1 cellular context compared by ENCODE assay signal in the genomic region with DNA sequence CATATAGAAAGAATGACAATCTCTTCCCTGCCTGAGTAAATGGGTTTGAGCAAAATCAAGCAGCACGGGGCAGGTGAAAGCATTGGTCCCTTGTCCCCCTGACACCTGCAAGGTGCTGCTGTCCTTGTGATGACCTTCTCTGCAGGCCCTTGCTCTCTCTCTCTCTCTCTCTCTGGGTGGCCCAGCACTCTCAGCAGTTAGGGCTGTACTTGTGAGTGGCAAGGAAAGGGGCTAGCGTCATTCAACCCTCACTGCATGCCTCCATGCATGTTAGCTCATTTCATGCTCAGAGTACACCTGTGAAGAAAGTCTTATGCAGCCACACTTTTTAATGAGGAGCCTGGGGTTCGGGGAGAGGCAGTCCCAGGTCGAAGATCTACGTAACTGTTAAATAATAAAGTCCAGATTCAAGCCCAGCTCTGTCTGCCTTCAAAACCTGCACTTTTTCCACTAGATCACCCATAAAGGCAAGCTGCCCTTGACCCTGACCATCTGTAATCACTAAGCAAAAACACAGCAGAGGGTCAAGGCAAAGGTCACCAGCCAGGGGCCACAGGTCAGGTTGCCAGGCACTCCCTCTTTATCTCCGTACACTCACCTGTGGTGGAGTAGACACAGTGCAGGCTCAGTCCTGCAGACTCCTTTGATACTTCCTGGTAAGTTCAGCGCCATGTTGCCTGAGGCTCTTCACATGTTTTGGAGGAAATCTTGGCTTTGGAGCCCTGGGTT.
TF ChIP-seq lines count a peak whose summit lies in the region.

No MANE protein-coding gene starts in this region.

TF ChIP-seq in HepG2, 621 proteins besides CTCF, POLR2A, EP300 and RAD21 (continued from another document and continues in another):
- TF ChIP-seq, protein P1, sequence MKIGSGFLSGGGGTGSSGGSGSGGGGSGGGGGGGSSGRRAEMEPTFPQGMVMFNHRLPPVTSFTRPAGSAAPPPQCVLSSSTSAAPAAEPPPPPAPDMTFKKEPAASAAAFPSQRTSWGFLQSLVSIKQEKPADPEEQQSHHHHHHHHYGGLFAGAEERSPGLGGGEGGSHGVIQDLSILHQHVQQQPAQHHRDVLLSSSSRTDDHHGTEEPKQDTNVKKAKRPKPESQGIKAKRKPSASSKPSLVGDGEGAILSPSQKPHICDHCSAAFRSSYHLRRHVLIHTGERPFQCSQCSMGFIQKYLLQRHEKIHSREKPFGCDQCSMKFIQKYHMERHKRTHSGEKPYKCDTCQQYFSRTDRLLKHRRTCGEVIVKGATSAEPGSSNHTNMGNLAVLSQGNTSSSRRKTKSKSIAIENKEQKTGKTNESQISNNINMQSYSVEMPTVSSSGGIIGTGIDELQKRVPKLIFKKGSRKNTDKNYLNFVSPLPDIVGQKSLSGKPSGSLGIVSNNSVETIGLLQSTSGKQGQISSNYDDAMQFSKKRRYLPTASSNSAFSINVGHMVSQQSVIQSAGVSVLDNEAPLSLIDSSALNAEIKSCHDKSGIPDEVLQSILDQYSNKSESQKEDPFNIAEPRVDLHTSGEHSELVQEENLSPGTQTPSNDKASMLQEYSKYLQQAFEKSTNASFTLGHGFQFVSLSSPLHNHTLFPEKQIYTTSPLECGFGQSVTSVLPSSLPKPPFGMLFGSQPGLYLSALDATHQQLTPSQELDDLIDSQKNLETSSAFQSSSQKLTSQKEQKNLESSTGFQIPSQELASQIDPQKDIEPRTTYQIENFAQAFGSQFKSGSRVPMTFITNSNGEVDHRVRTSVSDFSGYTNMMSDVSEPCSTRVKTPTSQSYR (CRISPR knock-in tag; IDR thresholded peaks at IDR 0.05; ENCODE audit: borderline replicate concordance), result no peak; the same call in 1 of the 2 replicates
- TF ChIP-seq ZNF672 (CRISPR knock-in tag; IDR thresholded peaks at IDR 0.05) (no peak), MEIS2 (CRISPR knock-in tag; IDR thresholded peaks at IDR 0.05) (0 out of 2 replicates have a peak, but pooled peaks have one; percentile 38), ZNF329 (CRISPR knock-in tag; IDR thresholded peaks at IDR 0.05; ENCODE audit: low read depth) (no peak), RFX3 (CRISPR knock-in tag; IDR thresholded peaks at IDR 0.05) (no peak), WIZ (CRISPR knock-in tag; IDR thresholded peaks at IDR 0.05) (no peak), ZNF549 (CRISPR knock-in tag; IDR thresholded peaks at IDR 0.05) (no peak), NR2F1 (CRISPR knock-in tag; IDR thresholded peaks at IDR 0.05) (peak; percentile 92 to 98), ZNF780A (CRISPR knock-in tag; IDR thresholded peaks at IDR 0.05) (no peak), POLR2G (IDR thresholded peaks at IDR 0.05; ENCODE audit: low read depth, low read length) (no peak), ZC3H13 (CRISPR knock-in tag; IDR thresholded peaks at IDR 0.05) (no peak), CHCHD3 (CRISPR knock-in tag; IDR thresholded peaks at IDR 0.05) (no peak), PAWR (CRISPR knock-in tag; IDR thresholded peaks at IDR 0.05; ENCODE audit: borderline replicate concordance) (no peak), TCF7 (IDR thresholded peaks at IDR 0.05; ENCODE audit: low read depth) (peak; percentile 49; the same call in 1 of the 2 replicates), RBM39 (IDR thresholded peaks at IDR 0.05; ENCODE audit: low read depth, low read length, poor library complexity, severe bottlenecking) (no peak), TBX3 (IDR thresholded peaks at IDR 0.05; ENCODE audit: borderline replicate concordance) (no peak), CBX1 (IDR thresholded peaks at IDR 0.05; ENCODE audit: low read depth) (no peak), NFE2L1 (CRISPR knock-in tag; IDR thresholded peaks at IDR 0.05; ENCODE audit: borderline replicate concordance) (no peak), HMG20B (CRISPR knock-in tag; conservative IDR thresholded peaks at IDR 0.05) (0 out of 2 replicates have a peak, but pooled peaks have one; percentile 25), CEBPB (IDR thresholded peaks at IDR 0.05; ENCODE audit: borderline replicate concordance, low read depth, low read length) (no peak), HNRNPLL (IDR thresholded peaks at IDR 0.05; ENCODE audit: low read depth, low read length, poor library complexity, severe bottlenecking) (no peak), MYC (CRISPR knock-in tag; IDR thresholded peaks at IDR 0.05; ENCODE audit: borderline replicate concordance) (peak; percentile 23; the same call in 1 of the 2 replicates), KLF16 (CRISPR knock-in tag; IDR thresholded peaks at IDR 0.05) (no peak), RBM22 (optimal IDR thresholded peaks at IDR 0.05; ENCODE audit: low read length) (no peak)
- TF ChIP-seq, protein P2, sequence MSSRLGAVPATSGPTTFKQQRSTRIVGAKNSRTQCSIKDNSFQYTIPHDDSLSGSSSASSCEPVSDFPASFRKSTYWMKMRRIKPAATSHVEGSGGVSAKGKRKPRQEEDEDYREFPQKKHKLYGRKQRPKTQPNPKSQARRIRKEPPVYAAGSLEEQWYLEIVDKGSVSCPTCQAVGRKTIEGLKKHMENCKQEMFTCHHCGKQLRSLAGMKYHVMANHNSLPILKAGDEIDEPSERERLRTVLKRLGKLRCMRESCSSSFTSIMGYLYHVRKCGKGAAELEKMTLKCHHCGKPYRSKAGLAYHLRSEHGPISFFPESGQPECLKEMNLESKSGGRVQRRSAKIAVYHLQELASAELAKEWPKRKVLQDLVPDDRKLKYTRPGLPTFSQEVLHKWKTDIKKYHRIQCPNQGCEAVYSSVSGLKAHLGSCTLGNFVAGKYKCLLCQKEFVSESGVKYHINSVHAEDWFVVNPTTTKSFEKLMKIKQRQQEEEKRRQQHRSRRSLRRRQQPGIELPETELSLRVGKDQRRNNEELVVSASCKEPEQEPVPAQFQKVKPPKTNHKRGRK (CRISPR knock-in tag; IDR thresholded peaks at IDR 0.05), result no peak
- TF ChIP-seq, protein P3, sequence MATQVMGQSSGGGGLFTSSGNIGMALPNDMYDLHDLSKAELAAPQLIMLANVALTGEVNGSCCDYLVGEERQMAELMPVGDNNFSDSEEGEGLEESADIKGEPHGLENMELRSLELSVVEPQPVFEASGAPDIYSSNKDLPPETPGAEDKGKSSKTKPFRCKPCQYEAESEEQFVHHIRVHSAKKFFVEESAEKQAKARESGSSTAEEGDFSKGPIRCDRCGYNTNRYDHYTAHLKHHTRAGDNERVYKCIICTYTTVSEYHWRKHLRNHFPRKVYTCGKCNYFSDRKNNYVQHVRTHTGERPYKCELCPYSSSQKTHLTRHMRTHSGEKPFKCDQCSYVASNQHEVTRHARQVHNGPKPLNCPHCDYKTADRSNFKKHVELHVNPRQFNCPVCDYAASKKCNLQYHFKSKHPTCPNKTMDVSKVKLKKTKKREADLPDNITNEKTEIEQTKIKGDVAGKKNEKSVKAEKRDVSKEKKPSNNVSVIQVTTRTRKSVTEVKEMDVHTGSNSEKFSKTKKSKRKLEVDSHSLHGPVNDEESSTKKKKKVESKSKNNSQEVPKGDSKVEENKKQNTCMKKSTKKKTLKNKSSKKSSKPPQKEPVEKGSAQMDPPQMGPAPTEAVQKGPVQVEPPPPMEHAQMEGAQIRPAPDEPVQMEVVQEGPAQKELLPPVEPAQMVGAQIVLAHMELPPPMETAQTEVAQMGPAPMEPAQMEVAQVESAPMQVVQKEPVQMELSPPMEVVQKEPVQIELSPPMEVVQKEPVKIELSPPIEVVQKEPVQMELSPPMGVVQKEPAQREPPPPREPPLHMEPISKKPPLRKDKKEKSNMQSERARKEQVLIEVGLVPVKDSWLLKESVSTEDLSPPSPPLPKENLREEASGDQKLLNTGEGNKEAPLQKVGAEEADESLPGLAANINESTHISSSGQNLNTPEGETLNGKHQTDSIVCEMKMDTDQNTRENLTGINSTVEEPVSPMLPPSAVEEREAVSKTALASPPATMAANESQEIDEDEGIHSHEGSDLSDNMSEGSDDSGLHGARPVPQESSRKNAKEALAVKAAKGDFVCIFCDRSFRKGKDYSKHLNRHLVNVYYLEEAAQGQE (IDR thresholded peaks at IDR 0.05; ENCODE audit: borderline replicate concordance in 1 of 2, low read depth in 1 of 2, low read length in 2 of 2), result no peak
- TF ChIP-seq, protein P4, sequence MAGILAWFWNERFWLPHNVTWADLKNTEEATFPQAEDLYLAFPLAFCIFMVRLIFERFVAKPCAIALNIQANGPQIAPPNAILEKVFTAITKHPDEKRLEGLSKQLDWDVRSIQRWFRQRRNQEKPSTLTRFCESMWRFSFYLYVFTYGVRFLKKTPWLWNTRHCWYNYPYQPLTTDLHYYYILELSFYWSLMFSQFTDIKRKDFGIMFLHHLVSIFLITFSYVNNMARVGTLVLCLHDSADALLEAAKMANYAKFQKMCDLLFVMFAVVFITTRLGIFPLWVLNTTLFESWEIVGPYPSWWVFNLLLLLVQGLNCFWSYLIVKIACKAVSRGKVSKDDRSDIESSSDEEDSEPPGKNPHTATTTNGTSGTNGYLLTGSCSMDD (CRISPR knock-in tag; IDR thresholded peaks at IDR 0.05), result no peak
- TF ChIP-seq, protein P5, sequence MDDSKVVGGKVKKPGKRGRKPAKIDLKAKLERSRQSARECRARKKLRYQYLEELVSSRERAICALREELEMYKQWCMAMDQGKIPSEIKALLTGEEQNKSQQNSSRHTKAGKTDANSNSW (CRISPR knock-in tag; IDR thresholded peaks at IDR 0.05; ENCODE audit: borderline replicate concordance), result no peak
- TF ChIP-seq, protein P6, sequence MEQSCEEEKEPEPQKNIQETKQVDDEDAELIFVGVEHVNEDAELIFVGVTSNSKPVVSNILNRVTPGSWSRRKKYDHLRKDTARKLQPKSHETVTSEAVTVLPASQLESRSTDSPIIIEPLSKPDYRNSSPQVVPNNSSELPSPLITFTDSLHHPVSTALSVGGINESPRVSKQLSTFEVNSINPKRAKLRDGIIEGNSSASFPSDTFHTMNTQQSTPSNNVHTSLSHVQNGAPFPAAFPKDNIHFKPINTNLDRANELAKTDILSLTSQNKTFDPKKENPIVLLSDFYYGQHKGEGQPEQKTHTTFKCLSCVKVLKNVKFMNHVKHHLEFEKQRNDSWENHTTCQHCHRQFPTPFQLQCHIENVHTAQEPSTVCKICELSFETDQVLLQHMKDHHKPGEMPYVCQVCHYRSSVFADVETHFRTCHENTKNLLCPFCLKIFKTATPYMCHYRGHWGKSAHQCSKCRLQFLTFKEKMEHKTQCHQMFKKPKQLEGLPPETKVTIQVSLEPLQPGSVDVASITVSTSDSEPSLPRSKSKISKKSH (CRISPR knock-in tag; IDR thresholded peaks at IDR 0.05; ENCODE audit: borderline replicate concordance), result no peak
- TF ChIP-seq, protein P7, sequence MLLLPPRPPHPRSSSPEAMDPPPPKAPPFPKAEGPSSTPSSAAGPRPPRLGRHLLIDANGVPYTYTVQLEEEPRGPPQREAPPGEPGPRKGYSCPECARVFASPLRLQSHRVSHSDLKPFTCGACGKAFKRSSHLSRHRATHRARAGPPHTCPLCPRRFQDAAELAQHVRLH (CRISPR knock-in tag; IDR thresholded peaks at IDR 0.05; ENCODE audit: borderline replicate concordance, low read depth), result no peak
- TF ChIP-seq, protein P8, sequence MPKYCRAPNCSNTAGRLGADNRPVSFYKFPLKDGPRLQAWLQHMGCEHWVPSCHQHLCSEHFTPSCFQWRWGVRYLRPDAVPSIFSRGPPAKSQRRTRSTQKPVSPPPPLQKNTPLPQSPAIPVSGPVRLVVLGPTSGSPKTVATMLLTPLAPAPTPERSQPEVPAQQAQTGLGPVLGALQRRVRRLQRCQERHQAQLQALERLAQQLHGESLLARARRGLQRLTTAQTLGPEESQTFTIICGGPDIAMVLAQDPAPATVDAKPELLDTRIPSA (CRISPR knock-in tag; IDR thresholded peaks at IDR 0.05; ENCODE audit: borderline replicate concordance), result no peak
- TF ChIP-seq, protein P9, sequence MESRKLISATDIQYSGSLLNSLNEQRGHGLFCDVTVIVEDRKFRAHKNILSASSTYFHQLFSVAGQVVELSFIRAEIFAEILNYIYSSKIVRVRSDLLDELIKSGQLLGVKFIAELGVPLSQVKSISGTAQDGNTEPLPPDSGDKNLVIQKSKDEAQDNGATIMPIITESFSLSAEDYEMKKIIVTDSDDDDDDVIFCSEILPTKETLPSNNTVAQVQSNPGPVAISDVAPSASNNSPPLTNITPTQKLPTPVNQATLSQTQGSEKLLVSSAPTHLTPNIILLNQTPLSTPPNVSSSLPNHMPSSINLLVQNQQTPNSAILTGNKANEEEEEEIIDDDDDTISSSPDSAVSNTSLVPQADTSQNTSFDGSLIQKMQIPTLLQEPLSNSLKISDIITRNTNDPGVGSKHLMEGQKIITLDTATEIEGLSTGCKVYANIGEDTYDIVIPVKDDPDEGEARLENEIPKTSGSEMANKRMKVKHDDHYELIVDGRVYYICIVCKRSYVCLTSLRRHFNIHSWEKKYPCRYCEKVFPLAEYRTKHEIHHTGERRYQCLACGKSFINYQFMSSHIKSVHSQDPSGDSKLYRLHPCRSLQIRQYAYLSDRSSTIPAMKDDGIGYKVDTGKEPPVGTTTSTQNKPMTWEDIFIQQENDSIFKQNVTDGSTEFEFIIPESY (CRISPR knock-in tag; IDR thresholded peaks at IDR 0.05), result no peak
- TF ChIP-seq, protein P10, sequence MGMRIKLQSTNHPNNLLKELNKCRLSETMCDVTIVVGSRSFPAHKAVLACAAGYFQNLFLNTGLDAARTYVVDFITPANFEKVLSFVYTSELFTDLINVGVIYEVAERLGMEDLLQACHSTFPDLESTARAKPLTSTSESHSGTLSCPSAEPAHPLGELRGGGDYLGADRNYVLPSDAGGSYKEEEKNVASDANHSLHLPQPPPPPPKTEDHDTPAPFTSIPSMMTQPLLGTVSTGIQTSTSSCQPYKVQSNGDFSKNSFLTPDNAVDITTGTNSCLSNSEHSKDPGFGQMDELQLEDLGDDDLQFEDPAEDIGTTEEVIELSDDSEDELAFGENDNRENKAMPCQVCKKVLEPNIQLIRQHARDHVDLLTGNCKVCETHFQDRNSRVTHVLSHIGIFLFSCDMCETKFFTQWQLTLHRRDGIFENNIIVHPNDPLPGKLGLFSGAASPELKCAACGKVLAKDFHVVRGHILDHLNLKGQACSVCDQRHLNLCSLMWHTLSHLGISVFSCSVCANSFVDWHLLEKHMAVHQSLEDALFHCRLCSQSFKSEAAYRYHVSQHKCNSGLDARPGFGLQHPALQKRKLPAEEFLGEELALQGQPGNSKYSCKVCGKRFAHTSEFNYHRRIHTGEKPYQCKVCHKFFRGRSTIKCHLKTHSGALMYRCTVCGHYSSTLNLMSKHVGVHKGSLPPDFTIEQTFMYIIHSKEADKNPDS (CRISPR knock-in tag; IDR thresholded peaks at IDR 0.05), result no peak
- TF ChIP-seq, protein P11, sequence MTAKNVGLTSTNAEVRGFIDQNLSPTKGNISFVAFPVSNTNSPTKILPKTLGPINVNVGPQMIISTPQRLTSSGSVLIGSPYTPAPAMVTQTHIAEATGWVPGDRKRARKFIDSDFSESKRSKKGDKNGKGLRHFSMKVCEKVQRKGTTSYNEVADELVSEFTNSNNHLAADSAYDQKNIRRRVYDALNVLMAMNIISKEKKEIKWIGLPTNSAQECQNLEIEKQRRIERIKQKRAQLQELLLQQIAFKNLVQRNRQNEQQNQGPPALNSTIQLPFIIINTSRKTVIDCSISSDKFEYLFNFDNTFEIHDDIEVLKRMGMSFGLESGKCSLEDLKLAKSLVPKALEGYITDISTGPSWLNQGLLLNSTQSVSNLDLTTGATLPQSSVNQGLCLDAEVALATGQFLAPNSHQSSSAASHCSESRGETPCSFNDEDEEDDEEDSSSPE (CRISPR knock-in tag; IDR thresholded peaks at IDR 0.05), result no peak
- TF ChIP-seq, protein P12, sequence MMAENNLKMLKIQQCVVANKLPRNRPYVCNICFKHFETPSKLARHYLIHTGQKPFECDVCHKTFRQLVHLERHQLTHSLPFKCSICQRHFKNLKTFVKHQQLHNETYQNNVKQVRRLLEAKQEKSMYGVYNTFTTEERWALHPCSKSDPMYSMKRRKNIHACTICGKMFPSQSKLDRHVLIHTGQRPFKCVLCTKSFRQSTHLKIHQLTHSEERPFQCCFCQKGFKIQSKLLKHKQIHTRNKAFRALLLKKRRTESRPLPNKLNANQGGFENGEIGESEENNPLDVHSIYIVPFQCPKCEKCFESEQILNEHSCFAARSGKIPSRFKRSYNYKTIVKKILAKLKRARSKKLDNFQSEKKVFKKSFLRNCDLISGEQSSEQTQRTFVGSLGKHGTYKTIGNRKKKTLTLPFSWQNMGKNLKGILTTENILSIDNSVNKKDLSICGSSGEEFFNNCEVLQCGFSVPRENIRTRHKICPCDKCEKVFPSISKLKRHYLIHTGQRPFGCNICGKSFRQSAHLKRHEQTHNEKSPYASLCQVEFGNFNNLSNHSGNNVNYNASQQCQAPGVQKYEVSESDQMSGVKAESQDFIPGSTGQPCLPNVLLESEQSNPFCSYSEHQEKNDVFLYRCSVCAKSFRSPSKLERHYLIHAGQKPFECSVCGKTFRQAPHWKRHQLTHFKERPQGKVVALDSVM (CRISPR knock-in tag; IDR thresholded peaks at IDR 0.05), result no peak
